In the genomic region with DNA sequence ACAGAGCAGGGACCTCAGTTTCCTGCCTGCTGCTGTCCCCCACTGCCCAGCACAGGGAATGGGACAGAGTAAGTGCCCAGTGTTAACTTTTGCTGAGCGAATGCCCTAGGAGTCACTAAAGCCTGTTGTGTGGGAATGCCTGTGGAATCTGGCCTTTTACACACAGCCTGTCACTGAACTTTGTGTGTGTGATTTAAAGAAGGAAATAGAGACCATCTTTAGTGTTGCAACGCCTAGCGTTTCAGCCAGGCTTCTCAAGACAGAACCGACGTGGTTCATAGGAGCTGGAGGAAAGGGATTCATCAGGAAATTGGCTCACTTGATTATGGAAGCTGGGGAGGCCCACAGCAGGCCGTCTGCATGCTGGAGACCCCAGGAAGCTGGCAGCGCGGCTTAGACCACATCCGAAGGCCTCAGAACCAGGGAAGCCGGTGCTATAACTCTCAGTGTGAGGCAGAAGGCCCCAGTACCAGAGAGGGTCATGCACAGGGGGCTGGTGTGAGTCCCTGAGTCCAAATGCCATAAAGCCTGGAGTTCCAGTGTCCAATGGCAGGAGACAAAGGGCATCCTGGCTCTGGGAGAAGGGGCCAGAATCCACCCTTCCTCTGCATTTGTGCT, we compare ENCODE assay signal across 31 cellular contexts. TPM values are rescaled to one million over a fixed set of nuclear protein-coding genes. Genes with fewer than 3 reads are reported as not detected.
"Had no signal": no experiment of that assay in that cellular context is flagged by ENCODE, and none has a peak within 500 bp of the region (broad histone marks: within the 10 kb centered on the region; RNA-seq: fewer than 3 reads in every experiment).

No MANE protein-coding gene starts in this region.

- H3K9me3 ChIP-seq: ascending aorta, gastroesophageal sphincter, left lung, lower lobe of right lung, neutrophil, ovary, thoracic aorta, uterus had no signal

- H3K27me3 Mint-ChIP-seq: progenitor cell of endocrine pancreas had no signal

- ATAC-seq: activated CD4-positive, CD25-positive, alpha-beta regulatory T cell treated with anti-CD3 and anti-CD28 coated beads, Interleukin-2, amount 50 U/mL, for 24 hours; gastroesophageal sphincter; left lung; lower lobe of right lung; natural killer cell; sciatic nerve; stimulated activated effector memory CD8-positive, alpha-beta T cell treated with anti-CD3 and anti-CD28 coated beads, Interleukin-12 subunit alpha, Interleukin-12 subunit beta, amount 100 ng/mL, for 72 hours had no signal

- H3K27me3 ChIP-seq: ascending aorta, ovary, uterus had no signal

- DNase-seq: activated CD4-positive, alpha-beta T cell treated with anti-CD3 and anti-CD28 coated beads for 48 hours; activated CD4-positive, alpha-beta T cell treated with anti-CD3 and anti-CD28 coated beads, Interleukin-2, amount 50 U/mL, for 48 hours; activated CD8-positive, alpha-beta memory T cell treated with anti-CD3 and anti-CD28 coated beads for 24 hours; activated effector memory CD4-positive, alpha-beta T cell treated with Interleukin-2 at 50 U/mL for 16 hours; activated naive CD4-positive, alpha-beta T cell treated with Interleukin-2 at 50 U/mL for 16 hours; brain microvascular endothelial cell; caudate nucleus; cortex of kidney; hippocampal formation; left lung; lower lobe of right lung; mesenchymal stem cell; natural killer cell; ovary; stimulated activated CD4-positive, alpha-beta T cell treated with anti-CD3 and anti-CD28 coated beads, Interleukin-4, amount 100 ng/mL, for 24 hours; T-helper 9 cell; uterus; WERI-Rb-1 had no signal

- H3K9me3 Mint-ChIP-seq: natural killer cell; stimulated activated effector memory CD8-positive, alpha-beta T cell treated with anti-CD3 and anti-CD28 coated beads, Interleukin-12 subunit alpha, Interleukin-12 subunit beta, amount 100 ng/mL, for 72 hours; stimulated activated naive CD8-positive, alpha-beta T cell treated with anti-CD3 and anti-CD28 coated beads, Interleukin-15, Interleukin-2, amounts not matched to agents 100 ng/mL and 50 ng/mL, for 24 hours; type B pancreatic cell had no signal

- H3K4me1 ChIP-seq: ascending aorta, uterus had no signal

- H3K36me3 Mint-ChIP-seq: activated naive CD8-positive, alpha-beta T cell; natural killer cell; stimulated activated effector memory CD8-positive, alpha-beta T cell treated with anti-CD3 and anti-CD28 coated beads, Interleukin-12 subunit alpha, Interleukin-12 subunit beta, amount 100 ng/mL, for 72 hours; type B pancreatic cell had no signal

- H3K4me3 Mint-ChIP-seq: activated naive CD8-positive, alpha-beta T cell; natural killer cell; stimulated activated effector memory CD8-positive, alpha-beta T cell treated with anti-CD3 and anti-CD28 coated beads, Interleukin-12 subunit alpha, Interleukin-12 subunit beta, amount 100 ng/mL, for 72 hours; stimulated activated naive CD8-positive, alpha-beta T cell treated with anti-CD3 and anti-CD28 coated beads, Interleukin-15, Interleukin-2, amounts not matched to agents 100 ng/mL and 50 ng/mL, for 24 hours; type B pancreatic cell had no signal

- H3K4me3 ChIP-seq: ascending aorta, gastroesophageal sphincter, left lung, lower lobe of right lung, ovary, skin epidermis, thoracic aorta, uterus had no signal

- H3K27ac ChIP-seq: ascending aorta, brain microvascular endothelial cell, gastroesophageal sphincter, left lung, lower lobe of right lung, neutrophil, ovary, skin epidermis, thoracic aorta, uterus, WERI-Rb-1 had no signal

- H3K27ac Mint-ChIP-seq: activated naive CD8-positive, alpha-beta T cell; natural killer cell; stimulated activated effector memory CD8-positive, alpha-beta T cell treated with anti-CD3 and anti-CD28 coated beads, Interleukin-12 subunit alpha, Interleukin-12 subunit beta, amount 100 ng/mL, for 72 hours; stimulated activated naive CD8-positive, alpha-beta T cell treated with anti-CD3 and anti-CD28 coated beads, Interleukin-15, Interleukin-2, amounts not matched to agents 100 ng/mL and 50 ng/mL, for 24 hours; type B pancreatic cell had no signal

- H3K36me3 ChIP-seq: ascending aorta, brain microvascular endothelial cell, gastroesophageal sphincter, left lung, lower lobe of right lung, neutrophil, ovary, thoracic aorta, uterus, WERI-Rb-1 had no signal

RNA-seq across cellular contexts. Expression of a gene that starts 29.1 kb away (rescaled TPM):
- total RNA-seq: endothelial cell of umbilical vein, thoracic aorta had no signal
